In the genomic region with DNA sequence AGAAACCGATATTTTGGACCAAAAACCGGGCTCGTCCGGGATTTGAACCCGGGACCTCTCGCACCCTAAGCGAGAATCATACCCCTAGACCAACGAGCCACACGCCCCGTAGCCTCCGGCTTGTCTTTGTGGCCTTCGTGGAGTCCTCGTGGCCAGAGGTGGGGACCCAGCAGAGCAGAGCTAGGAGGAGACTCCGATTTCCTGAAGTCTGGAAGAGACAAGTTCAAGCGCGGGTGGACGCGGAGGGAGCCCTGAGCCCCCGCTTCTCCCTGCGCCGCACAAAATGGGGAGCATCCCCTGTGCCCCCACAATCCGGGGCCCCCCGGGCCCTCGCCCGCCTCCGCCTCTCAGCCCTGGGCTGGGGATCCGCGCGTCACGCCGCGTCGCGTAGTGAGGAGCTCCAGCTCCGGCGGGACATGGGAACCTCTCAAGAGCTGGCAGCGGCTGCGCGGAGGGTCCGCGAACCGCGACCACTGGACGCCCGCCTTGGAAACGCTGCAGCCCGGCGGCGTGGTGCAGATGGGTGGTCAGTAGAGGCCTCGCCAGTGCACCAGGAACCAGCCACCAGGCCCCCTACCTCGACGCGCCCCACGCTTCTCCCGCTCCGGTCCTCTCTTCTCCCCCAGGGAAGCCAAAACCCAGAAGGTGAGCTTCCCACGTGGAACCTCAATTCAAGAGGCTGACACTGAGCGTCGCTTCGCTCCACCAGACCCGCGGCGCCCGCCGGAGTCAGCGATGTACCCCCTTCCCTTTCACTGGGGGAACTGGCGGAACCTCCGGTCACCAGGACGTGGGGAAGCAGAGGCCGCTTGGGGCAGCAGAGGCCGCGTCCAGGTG, we compare ENCODE assay signal across 8 cellular contexts. TPM values are rescaled to one million over a fixed set of nuclear protein-coding genes. Genes with fewer than 3 reads are reported as not detected.
DNase-seq lines count a peak whose midpoint lies in the region; ATAC-seq lines count a peak whose summit lies in the region.

No MANE protein-coding gene starts in this region.

- no peak overlapping the region for H3K27ac ChIP-seq in right cardiac atrium (ENCODE audit: low read length)

- ATAC-seq in right cardiac atrium: peak; percentile 47 to 52
- ATAC-seq in HG03457 (IDR thresholded peaks at IDR 0.05; ENCODE audit: unreplicated experiment): no peak

- H3K4me3 ChIP-seq in GM08714 (ENCODE audit: low read length) (peak overlapping the region; percentile 62; the same call in 1 of the 2 replicates), right cardiac atrium (ENCODE audit: low read length) (no peak overlapping the region)

- peak overlapping the region; percentile 93 for H3K27ac Mint-ChIP-seq in activated naive CD8-positive, alpha-beta T cell

- peaks cover 26% of the 10 kb centered on the region for H3K4me1 Mint-ChIP-seq in activated naive CD8-positive, alpha-beta T cell (ENCODE audit: low read depth)

- peak; percentile 18 for DNase-seq in NCI-H2227 treated with DMSO at 0.1 percent for 48 hours (lab: John Stamatoyannopoulos, UW)
- DNase-seq in right cardiac atrium: peak in 2 of 3 donors; percentile 64 to 65
- DNase-seq in stimulated activated CD4-positive, alpha-beta T cell treated with anti-CD3 and anti-CD28 coated beads, Interleukin-12 subunit alpha, Interleukin-12 subunit beta, amount 100 ng/mL, for 48 hours (ENCODE audit: low read depth in 2 of 3, low spot score in 1 of 3): peak; percentile 66 to 70 (median 67)
- no peak for DNase-seq in RKO (ENCODE audit: low spot score)
- no peak for DNase-seq in 8988T

- peaks cover 39% of the 10 kb centered on the region for H3K27me3 Mint-ChIP-seq in activated naive CD8-positive, alpha-beta T cell

- H3K9me3 ChIP-seq in right cardiac atrium (ENCODE audit: control insufficient read depth, low read length): no peaks in the 10 kb centered on the region

- intact Hi-C loops in right cardiac atrium (cut with DNase I): no loop called here

- WGBS in right cardiac atrium: 1% methylated on average over 72 of the region's 72 CpGs

- H3K4me1 ChIP-seq in right cardiac atrium (ENCODE audit: control insufficient read depth, insufficient read depth, low read length): no peaks in the 10 kb centered on the region

- H3K9me3 Mint-ChIP-seq in activated naive CD8-positive, alpha-beta T cell (ENCODE audit: low read depth): no peaks in the 10 kb centered on the region

- no peaks in the 10 kb centered on the region for H3K27me3 ChIP-seq in right cardiac atrium (ENCODE audit: control insufficient read depth, insufficient read depth)

- H3K36me3 Mint-ChIP-seq in activated naive CD8-positive, alpha-beta T cell: peaks cover 4% of the 10 kb centered on the region

- peak overlapping the region; percentile 84 for H3K4me3 Mint-ChIP-seq in activated naive CD8-positive, alpha-beta T cell

RNA-seq across cellular contexts. Expression of gene OR1F1, which starts 5.2 kb away (rescaled TPM):
- total RNA-seq in right cardiac atrium: not detected
- polyA plus RNA-seq in right cardiac atrium: not detected

RNA-seq across cellular contexts. Expression of gene ZNF213, which starts 48.0 kb away (rescaled TPM):
- 1 to 10 TPM; 6.2 to 8.7 (median 7.6) TPM for total RNA-seq in right cardiac atrium
- 7.2 TPM for polyA plus RNA-seq in right cardiac atrium

RNA-seq across cellular contexts. Expression of gene ZNF200, which starts 52.1 kb away (rescaled TPM):
- 1 to 10 TPM; 4.9 to 7.9 (median 6.1) TPM for total RNA-seq in right cardiac atrium
- polyA plus RNA-seq in right cardiac atrium: 2.9 TPM

Comparison
In these comparisons a context has a peak if more than half of its experiments do, and no peak if none do; other contexts are left out.
1. DNase-seq: peak in NCI-H2227 treated with DMSO at 0.1 percent for 48 hours (single experiment), right cardiac atrium (2 of 3) and stimulated activated CD4-positive, alpha-beta T cell treated with anti-CD3 and anti-CD28 coated beads, Interleukin-12 subunit alpha, Interleukin-12 subunit beta, amount 100 ng/mL, for 48 hours (3 of 3); none in RKO (single experiment) and 8988T (single experiment).